25 cellular contexts compared by ENCODE assay signal in genomic region chr7:9023895-9024294, GRCh38.
"Had no signal": no experiment of that assay in that cellular context is flagged by ENCODE, and none has a peak within 500 bp of the region (broad histone marks: within the 10 kb centered on the region; RNA-seq: fewer than 3 reads in every experiment).

No MANE protein-coding gene starts in this region.

- ATAC-seq: effector memory CD8-positive, alpha-beta T cell; esophagus mucosa; foreskin keratinocyte; gastrocnemius medialis; gastroesophageal sphincter; heart left ventricle; heart right ventricle had no signal

- H3K9me3 ChIP-seq: colonic mucosa, esophagus muscularis mucosa, esophagus squamous epithelium, gastrocnemius medialis, gastroesophageal sphincter had no signal

- H3K27ac Mint-ChIP-seq: dendritic cell treated with granulocyte-macrophage colony-stimulating factor and Interleukin-4, amounts not matched to agents 40 ng/mL and 50 ng/mL, for 4 days; effector memory CD8-positive, alpha-beta T cell; endodermal cell had no signal

- DNase-seq: colonic mucosa; cortex of kidney; dermis blood vessel endothelial cell; dorsolateral prefrontal cortex; effector CD4-positive, alpha-beta T cell; effector CD8-positive, alpha-beta T cell; effector memory CD4-positive, alpha-beta T cell; effector memory CD8-positive, alpha-beta T cell; endodermal cell; erythroblast; esophagus squamous epithelium; foreskin fibroblast; foreskin keratinocyte; foreskin melanocyte; gastrocnemius medialis; glutamatergic neuron; head of caudate nucleus; heart left ventricle; heart right ventricle had no signal

- H3K4me1 Mint-ChIP-seq: endodermal cell had no signal

- H3K36me3 ChIP-seq: colonic mucosa, esophagus muscularis mucosa, esophagus squamous epithelium, gastrocnemius medialis, gastroesophageal sphincter, heart left ventricle, heart right ventricle had no signal

- H3K4me1 ChIP-seq: colonic mucosa, esophagus muscularis mucosa, esophagus squamous epithelium, foreskin keratinocyte, gastrocnemius medialis, gastroesophageal sphincter, heart left ventricle, heart right ventricle had no signal

- H3K4me3 ChIP-seq: colonic mucosa, coronary artery, dorsolateral prefrontal cortex, esophagus muscularis mucosa, esophagus squamous epithelium, gastrocnemius medialis, gastroesophageal sphincter, heart left ventricle, heart right ventricle had no signal

- H3K27me3 ChIP-seq: colonic mucosa, dorsolateral prefrontal cortex, esophagus muscularis mucosa, esophagus squamous epithelium, foreskin keratinocyte, gastrocnemius medialis, gastroesophageal sphincter, heart left ventricle, heart right ventricle had no signal

- H3K4me3 Mint-ChIP-seq: dendritic cell treated with granulocyte-macrophage colony-stimulating factor and Interleukin-4, amounts not matched to agents 40 ng/mL and 50 ng/mL, for 4 days; effector memory CD8-positive, alpha-beta T cell; endodermal cell had no signal

- H3K27ac ChIP-seq: colonic mucosa, coronary artery, dorsolateral prefrontal cortex, epithelial cell of prostate, esophagus muscularis mucosa, esophagus squamous epithelium, foreskin keratinocyte, gastrocnemius medialis, gastroesophageal sphincter, heart left ventricle, heart right ventricle had no signal

- H3K27me3 Mint-ChIP-seq: dendritic cell treated with granulocyte-macrophage colony-stimulating factor and Interleukin-4, amounts not matched to agents 40 ng/mL and 50 ng/mL, for 4 days; effector memory CD8-positive, alpha-beta T cell had no signal
